Comparison of ENCODE assay signal across 10 cellular contexts in genomic region chr20:13336308-13337089, GRCh38.
DNase-seq lines count a peak whose midpoint lies in the region; ATAC-seq and TF ChIP-seq lines count a peak whose summit lies in the region.
"Had no signal": no experiment of that assay in that cellular context is flagged by ENCODE, and none has a peak within 500 bp of the region (broad histone marks: within the 10 kb centered on the region; RNA-seq: fewer than 3 reads in every experiment).

No MANE protein-coding gene starts in this region.

- no peak overlapping the region for H4K12ac ChIP-seq in trophoblast cell (ENCODE audit: low read depth, low read length)

- CTCF ChIA-PET in activated CD8-positive, alpha-beta T cell treated with anti-CD3 and anti-CD28 coated beads for 36 hours (lab: Charles Lee): no interaction called here
- CTCF ChIA-PET in activated CD8-positive, alpha-beta T cell treated with anti-CD3 and anti-CD28 coated beads, Interleukin-2, amount 10 ng/mL, durations not matched to agents 7 days and 5 days (lab: Charles Lee): no interaction called here

- H4K20me1 ChIP-seq in smooth muscle cell (ENCODE audit: low read depth): no peaks in the 10 kb centered on the region

- no peaks in the 10 kb centered on the region for H3K9me3 Mint-ChIP-seq in activated CD8-positive, alpha-beta T cell treated with anti-CD3 and anti-CD28 coated beads for 36 hours
- H3K9me3 Mint-ChIP-seq in activated CD8-positive, alpha-beta T cell treated with anti-CD3 and anti-CD28 coated beads, Interleukin-2, amount 10 ng/mL, durations not matched to agents 7 days and 5 days (ENCODE audit: insufficient read depth): no peaks in the 10 kb centered on the region
- H3K9me3 Mint-ChIP-seq in activated T-helper 17 cell treated with anti-CD3 and anti-CD28 coated beads, Interleukin-2, amount 50 U/mL, for 72 hours: no peaks in the 10 kb centered on the region

- POLR2A ChIA-PET in activated CD8-positive, alpha-beta T cell treated with anti-CD3 and anti-CD28 coated beads for 36 hours (lab: Charles Lee): no interaction called here
- POLR2A ChIA-PET in activated CD8-positive, alpha-beta T cell treated with anti-CD3 and anti-CD28 coated beads, Interleukin-2, amount 10 ng/mL, durations not matched to agents 7 days and 5 days (lab: Charles Lee): no interaction called here

- H3F3A ChIP-seq in smooth muscle cell (ENCODE audit: low read depth): peaks cover 3% of the 10 kb centered on the region

- H3K9ac ChIP-seq in trophoblast cell (ENCODE audit: low read length) (no peak overlapping the region), smooth muscle cell (ENCODE audit: low read depth) (no peak overlapping the region)

- no peak overlapping the region for H3K4me3 Mint-ChIP-seq in activated CD8-positive, alpha-beta T cell treated with anti-CD3 and anti-CD28 coated beads for 36 hours
- H3K4me3 Mint-ChIP-seq in activated CD8-positive, alpha-beta T cell treated with anti-CD3 and anti-CD28 coated beads, Interleukin-2, amount 10 ng/mL, durations not matched to agents 7 days and 5 days: no peak overlapping the region
- no peak overlapping the region for H3K4me3 Mint-ChIP-seq in activated T-helper 17 cell treated with anti-CD3 and anti-CD28 coated beads, Interleukin-2, amount 50 U/mL, for 72 hours
- H3K4me3 Mint-ChIP-seq: natural killer cell had no signal

- no peak overlapping the region for H4K91ac ChIP-seq in trophoblast cell (ENCODE audit: low read depth, low read length)

- H2AFZ ChIP-seq in trophoblast cell (ENCODE audit: insufficient read depth, low read length, poor library complexity): no peak overlapping the region
- H2AFZ ChIP-seq in smooth muscle cell (ENCODE audit: low read depth): no peak overlapping the region

- H4K8ac ChIP-seq in trophoblast cell (ENCODE audit: low read depth, low read length): no peak overlapping the region

- no peaks in the 10 kb centered on the region for H3K36me3 Mint-ChIP-seq in activated CD8-positive, alpha-beta T cell treated with anti-CD3 and anti-CD28 coated beads for 36 hours (ENCODE audit: low read depth)
- H3K36me3 Mint-ChIP-seq in activated CD8-positive, alpha-beta T cell treated with anti-CD3 and anti-CD28 coated beads, Interleukin-2, amount 10 ng/mL, durations not matched to agents 7 days and 5 days (ENCODE audit: low read depth): no peaks in the 10 kb centered on the region
- H3K36me3 Mint-ChIP-seq in activated T-helper 17 cell treated with anti-CD3 and anti-CD28 coated beads, Interleukin-2, amount 50 U/mL, for 72 hours (ENCODE audit: low read depth): no peaks in the 10 kb centered on the region
- H3K36me3 Mint-ChIP-seq: natural killer cell had no signal

- H3K36me3 ChIP-seq in trophoblast cell (ENCODE audit: control insufficient read depth in 1 of 2, insufficient read depth in 2 of 2, low read length in 2 of 2) (no peaks in the 10 kb centered on the region), smooth muscle cell (ENCODE audit: low read depth) (no peaks in the 10 kb centered on the region)

- peak; percentile 64 for ATAC-seq in activated CD8-positive, alpha-beta T cell treated with anti-CD3 and anti-CD28 coated beads for 36 hours
- no peak for ATAC-seq in activated CD8-positive, alpha-beta T cell treated with anti-CD3 and anti-CD28 coated beads, Interleukin-2, amount 10 ng/mL, durations not matched to agents 7 days and 5 days
- ATAC-seq in HG02798 (IDR thresholded peaks at IDR 0.05; ENCODE audit: poor library complexity, unreplicated experiment): peak; percentile 61
- peak; percentile 66 for ATAC-seq in activated T-helper 17 cell treated with anti-CD3 and anti-CD28 coated beads, Interleukin-2, amount 50 U/mL, for 72 hours (replicated peaks)
- ATAC-seq: natural killer cell had no signal

- H3K27ac ChIP-seq in trophoblast cell (ENCODE audit: low read depth, low read length) (no peak overlapping the region), smooth muscle cell (ENCODE audit: low read depth) (no peak overlapping the region), coronary artery (no peak overlapping the region)
- H3K27ac ChIP-seq: VCaP had no signal

- H3K4me3 ChIP-seq in trophoblast cell (ENCODE audit: low read depth, low read length) (no peak overlapping the region), smooth muscle cell (no peak overlapping the region), coronary artery (no peak overlapping the region)

- H3K23ac ChIP-seq in trophoblast cell (ENCODE audit: low read length): no peak overlapping the region

- peaks cover 3% of the 10 kb centered on the region for H3K79me1 ChIP-seq in trophoblast cell (ENCODE audit: low read length)

- H3K79me2 ChIP-seq in trophoblast cell (ENCODE audit: control insufficient read depth, insufficient read depth, low read length, poor library complexity) (no peaks in the 10 kb centered on the region), smooth muscle cell (ENCODE audit: low read depth) (no peaks in the 10 kb centered on the region)

- no peak overlapping the region for H3K18ac ChIP-seq in trophoblast cell (ENCODE audit: low read length)

- peak overlapping the region; percentile 73 for H3K27ac Mint-ChIP-seq in activated CD8-positive, alpha-beta T cell treated with anti-CD3 and anti-CD28 coated beads for 36 hours
- no peak overlapping the region for H3K27ac Mint-ChIP-seq in activated CD8-positive, alpha-beta T cell treated with anti-CD3 and anti-CD28 coated beads, Interleukin-2, amount 10 ng/mL, durations not matched to agents 7 days and 5 days
- H3K27ac Mint-ChIP-seq in activated T-helper 17 cell treated with anti-CD3 and anti-CD28 coated beads, Interleukin-2, amount 50 U/mL, for 72 hours: no peak overlapping the region
- H3K27ac Mint-ChIP-seq: natural killer cell had no signal

- no CpG with 5 or more reads among the region's 4 CpGs for WGBS in trophoblast cell (ENCODE audit: extremely low coverage, insufficient coverage, insufficient read length)
- 71% methylated on average over 4 of the region's 4 CpGs for WGBS in smooth muscle cell (ENCODE audit: low lambda C conversion rate)

- no peak overlapping the region for H2BK12ac ChIP-seq in trophoblast cell (ENCODE audit: low read length)

- intact Hi-C loops in activated CD8-positive, alpha-beta T cell treated with anti-CD3 and anti-CD28 coated beads for 36 hours (cut with micrococcal nuclease): no loop called here

- no peak overlapping the region for H3K4ac ChIP-seq in trophoblast cell (ENCODE audit: low read depth, low read length)

- no peak overlapping the region for H2BK5ac ChIP-seq in trophoblast cell (ENCODE audit: low read depth, low read length, poor library complexity)

- no peak for TF ChIP-seq CTCF in activated CD8-positive, alpha-beta T cell treated with anti-CD3 and anti-CD28 coated beads for 36 hours (IDR thresholded peaks at IDR 0.05)
- TF ChIP-seq CTCF in smooth muscle cell (IDR thresholded peaks at IDR 0.05; ENCODE audit: borderline replicate concordance, insufficient read depth, poor library complexity, severe bottlenecking) (no peak), coronary artery (IDR thresholded peaks at IDR 0.05) (no peak)

- H3K9me3 ChIP-seq in trophoblast cell (ENCODE audit: insufficient read depth, low read depth, low read length) (no peaks in the 10 kb centered on the region), smooth muscle cell (replicated peaks; ENCODE audit: low read depth) (no peaks in the 10 kb centered on the region)

- no peak overlapping the region for H3K14ac ChIP-seq in trophoblast cell (ENCODE audit: low read length)

- H2BK120ac ChIP-seq in trophoblast cell (ENCODE audit: insufficient read depth, low read length, poor library complexity): no peak overlapping the region

- H3K4me2 ChIP-seq in trophoblast cell (ENCODE audit: low read length) (no peak overlapping the region), smooth muscle cell (no peak overlapping the region)

- DNase-seq in activated CD8-positive, alpha-beta T cell treated with anti-CD3 and anti-CD28 coated beads for 36 hours: peak; percentile 38
- DNase-seq in activated CD8-positive, alpha-beta T cell treated with anti-CD3 and anti-CD28 coated beads, Interleukin-2, amount 10 ng/mL, durations not matched to agents 7 days and 5 days: no peak
- DNase-seq in trophoblast cell (peak; percentile 48 to 74), smooth muscle cell (lab: John Stamatoyannopoulos, UW; ENCODE audit: unreplicated experiment) (no peak), coronary artery (ENCODE audit: low spot score) (no peak), NCI-H1930 (lab: John Stamatoyannopoulos, UW) (no peak)
- DNase-seq: natural killer cell had no signal

- H3K4me1 ChIP-seq in trophoblast cell (ENCODE audit: control insufficient read depth in 1 of 2, insufficient read depth in 2 of 2, low read length in 2 of 2) (no peaks in the 10 kb centered on the region), smooth muscle cell (ENCODE audit: low read depth) (peaks cover 5% of the 10 kb centered on the region)

- peaks cover 33% of the 10 kb centered on the region for H3K4me1 Mint-ChIP-seq in activated CD8-positive, alpha-beta T cell treated with anti-CD3 and anti-CD28 coated beads for 36 hours (ENCODE audit: low read depth)
- H3K4me1 Mint-ChIP-seq in activated CD8-positive, alpha-beta T cell treated with anti-CD3 and anti-CD28 coated beads, Interleukin-2, amount 10 ng/mL, durations not matched to agents 7 days and 5 days (ENCODE audit: low read depth): peaks cover 9% of the 10 kb centered on the region
- no peaks in the 10 kb centered on the region for H3K4me1 Mint-ChIP-seq in activated T-helper 17 cell treated with anti-CD3 and anti-CD28 coated beads, Interleukin-2, amount 50 U/mL, for 72 hours
- H3K4me1 Mint-ChIP-seq: natural killer cell had no signal

- H2AK5ac ChIP-seq in trophoblast cell (ENCODE audit: low read length): no peak overlapping the region

- H3K27me3 Mint-ChIP-seq in activated CD8-positive, alpha-beta T cell treated with anti-CD3 and anti-CD28 coated beads for 36 hours: no peaks in the 10 kb centered on the region
- H3K27me3 Mint-ChIP-seq in activated CD8-positive, alpha-beta T cell treated with anti-CD3 and anti-CD28 coated beads, Interleukin-2, amount 10 ng/mL, durations not matched to agents 7 days and 5 days (ENCODE audit: low read depth): no peaks in the 10 kb centered on the region
- peaks cover 3% of the 10 kb centered on the region for H3K27me3 Mint-ChIP-seq in activated T-helper 17 cell treated with anti-CD3 and anti-CD28 coated beads, Interleukin-2, amount 50 U/mL, for 72 hours

- H3K27me3 ChIP-seq in trophoblast cell (ENCODE audit: insufficient read depth, low read length) (no peaks in the 10 kb centered on the region), smooth muscle cell (ENCODE audit: low read depth) (no peaks in the 10 kb centered on the region)

Comparison
In these comparisons a context has a peak if more than half of its experiments do, and no peak if none do; other contexts are left out.
1. DNase-seq: peak in activated CD8-positive, alpha-beta T cell treated with anti-CD3 and anti-CD28 coated beads for 36 hours (single experiment) and trophoblast cell (2 of 2); none in activated CD8-positive, alpha-beta T cell treated with anti-CD3 and anti-CD28 coated beads, Interleukin-2, amount 10 ng/mL, durations not matched to agents 7 days and 5 days (single experiment), smooth muscle cell (single experiment), coronary artery (single experiment) and NCI-H1930 (0 of 2).